ENCODE assay signal across 8 cellular contexts in the genomic region with DNA sequence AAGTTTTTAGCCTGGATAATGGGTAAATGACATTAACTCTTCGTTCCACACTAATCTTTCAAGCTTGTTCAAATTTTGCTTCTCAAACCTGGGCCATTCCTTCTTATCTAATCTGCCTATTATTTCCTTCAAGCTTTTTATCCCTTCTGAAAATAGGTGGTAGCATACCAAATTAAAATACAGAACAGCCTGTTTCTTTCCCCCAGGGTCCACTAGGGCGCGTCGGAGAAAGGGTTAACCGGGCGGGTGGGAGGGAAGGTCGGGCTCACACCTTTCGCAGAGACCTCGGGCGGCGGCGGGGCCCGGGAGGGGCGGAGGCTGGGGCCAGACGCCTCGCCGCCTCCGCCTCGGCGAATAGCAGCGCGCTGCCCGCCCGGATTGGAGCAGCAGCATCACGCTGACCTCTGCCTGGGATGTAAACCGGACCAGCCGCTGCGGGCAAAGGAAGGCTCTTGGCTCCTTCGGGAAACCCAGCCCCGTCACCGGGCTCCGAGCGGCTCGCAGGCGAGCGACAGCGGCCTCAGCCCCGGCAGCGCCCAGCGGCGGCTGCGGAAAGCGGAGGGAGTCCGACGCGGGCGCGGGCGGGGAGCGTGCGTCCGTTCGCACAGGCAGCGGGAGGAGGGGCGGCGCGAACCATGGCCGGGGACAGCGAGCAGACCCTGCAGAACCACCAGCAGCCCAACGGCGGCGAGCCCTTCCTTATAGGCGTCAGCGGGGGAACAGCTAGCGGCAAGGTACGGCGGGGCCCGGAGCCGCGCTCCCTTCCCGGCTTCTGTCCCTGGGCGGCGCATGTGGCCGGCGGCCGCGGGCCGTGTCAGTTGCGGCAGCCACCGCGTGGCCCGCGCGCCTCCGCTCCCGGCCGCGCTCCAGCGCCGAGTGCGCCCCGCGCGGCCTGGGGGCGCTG. TPM values are rescaled to one million over a fixed set of nuclear protein-coding genes. Genes with fewer than 3 reads are reported as not detected.
DNase-seq lines count a peak whose midpoint lies in the region; ATAC-seq and TF ChIP-seq lines count a peak whose summit lies in the region.

A gene (plus strand): TSS at position 416 of the 904 bp plus-strand sequence. CDS start 220 bp downstream, at position 636.

- peak; percentile 68 for ATAC-seq in GM21717 (IDR thresholded peaks at IDR 0.05; ENCODE audit: unreplicated experiment)

- peak within 1 kb of the TSS; percentile 94 for H3K4me3 ChIP-seq in Jurkat, Clone E6-1 (ENCODE audit: low read length)
- H3K4me3 ChIP-seq in neutrophil (ENCODE audit: low read depth in 1 of 2, low read length in 1 of 2), result peak within 1 kb of the TSS; percentile 74 to 82

- peaks cover 18 to 22% of the 10 kb centered on the region in 2 experiments for H3K4me1 ChIP-seq in neutrophil (ENCODE audit: control insufficient read depth in 1 of 2, insufficient read depth in 1 of 2, low read depth in 1 of 2, low read length in 1 of 2)

- H3K27me3 ChIP-seq in neutrophil, result no peaks in the 10 kb centered on the region

- no peaks in the 10 kb centered on the region for H3K36me3 ChIP-seq in neutrophil

- CTCF ChIA-PET in RWPE1 (lab: Yijun Ruan, JAX), result interaction anchor here (1.0 kb wide), 1 partner anchor 9 kb away, joined by 3 read pairs; no protein-coding TSS in a partner anchor

- H3K9me3 ChIP-seq in neutrophil, result no peaks in the 10 kb centered on the region

- TF ChIP-seq CTCF in RWPE1 (conservative IDR thresholded peaks at IDR 0.05; ENCODE audit: low read depth) (peak; percentile 53; the same call in 1 of the 2 replicates), neutrophil (IDR thresholded peaks at IDR 0.05) (no peak)

- peak within 1 kb of the TSS; percentile 95 for H3K27ac ChIP-seq in RWPE1
- peak within 1 kb of the TSS; percentile 46 for H3K27ac ChIP-seq in neutrophil

- POLR2A ChIA-PET in RWPE1 (lab: Yijun Ruan, JAX; ENCODE audit: low non-redundant PET), result interaction anchor here (0.8 kb wide), 1 partner anchor 58 kb away, joined by 3 read pairs; no protein-coding TSS in a partner anchor

- DNase-seq in ELF-1 (ENCODE audit: low read depth, low spot score) (peak; percentile 91), RWPE1 (ENCODE audit: low spot score) (peak; percentile 82), activated gamma-delta T cell treated with Interleukin-2 at 50 U/mL for 16 hours (peak; percentile 44), foreskin melanocyte (peak; percentile 64), superior temporal gyrus (ENCODE audit: extremely low spot score) (peak; percentile 65)
- DNase-seq in Jurkat, Clone E6-1 (ENCODE audit: low read depth, low spot score), result peak; percentile 66

RNA-seq across cellular contexts. Expression of the gene that starts here (rescaled TPM):
- 101 TPM for polyA plus RNA-seq in Jurkat, Clone E6-1 (2012; ENCODE audit: insufficient read depth, insufficient read length)

Comparison
In these comparisons a context has a peak if more than half of its experiments do, and no peak if none do; other contexts are left out.
1. Peak in every context shown above with its lines: DNase-seq, ATAC-seq, H3K4me3 ChIP-seq and H3K27ac ChIP-seq.